ENCODE assay signal across 25 cellular contexts in the genomic region with DNA sequence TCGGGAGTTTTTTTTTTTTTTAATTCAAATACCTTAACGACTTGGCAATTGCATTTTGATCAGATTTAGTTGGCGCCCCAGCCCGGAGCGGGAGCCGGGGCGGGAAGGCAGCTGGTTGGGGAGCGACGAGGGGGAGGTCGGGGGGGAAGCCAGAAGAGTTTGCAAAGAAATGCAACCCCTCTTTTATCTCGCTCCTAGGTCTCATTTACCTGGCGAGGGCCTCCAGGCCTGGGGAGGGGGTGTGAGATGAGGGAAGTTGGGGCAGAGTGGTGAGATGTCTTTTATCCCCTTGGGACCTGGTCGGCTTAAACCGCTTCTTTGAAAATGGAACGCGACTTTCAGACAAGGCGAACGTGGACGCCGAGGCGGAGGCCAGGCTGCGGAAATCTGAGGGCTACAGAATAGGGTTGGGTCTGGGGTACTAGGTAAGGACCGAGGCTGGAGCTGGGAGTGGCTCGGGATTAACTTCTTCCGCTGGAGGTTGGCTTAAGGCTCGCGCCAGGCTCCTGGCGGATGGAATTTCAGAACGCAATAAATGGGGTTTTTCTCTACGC. TPM values are rescaled to one million over a fixed set of nuclear protein-coding genes. Genes with fewer than 3 reads are reported as not detected.
DNase-seq lines count a peak whose midpoint lies in the region; ATAC-seq and TF ChIP-seq lines count a peak whose summit lies in the region.
"Had no signal": no experiment of that assay in that cellular context is flagged by ENCODE, and none has a peak within 500 bp of the region (broad histone marks: within the 10 kb centered on the region; RNA-seq: fewer than 3 reads in every experiment).

No MANE protein-coding gene starts in this region.

- TF ChIP-seq CTCF in mesothelial cell of epicardium (IDR thresholded peaks at IDR 0.05; ENCODE audit: unreplicated experiment) (no peak), SK-N-SH (IDR thresholded peaks at IDR 0.05) (no peak)

- no peak overlapping the region for H3K4me3 Mint-ChIP-seq in activated CD4-positive, alpha-beta T cell treated with anti-CD3 and anti-CD28 coated beads, Interleukin-2, amount 10 ng/mL, durations not matched to agents 7 days and 5 days
- no peak overlapping the region for H3K4me3 Mint-ChIP-seq in activated CD4-positive, alpha-beta T cell treated with anti-CD3 and anti-CD28 coated beads for 36 hours
- peak overlapping the region; percentile 62 for H3K4me3 Mint-ChIP-seq in mesothelial cell of epicardium
- peak overlapping the region in 1 of 2 donors; percentile 78 for H3K4me3 Mint-ChIP-seq in stimulated activated naive B cell treated with anti-CD40 and anti-IgM and Interleukin-4, amounts not matched to agents 10 μg/mL and 1 μg/mL and 100 μg/mL, for 72 hours
- H3K4me3 Mint-ChIP-seq: activated CD8-positive, alpha-beta memory T cell treated with anti-CD3 and anti-CD28 coated beads, Interleukin-2, amount 10 ng/mL, durations not matched to agents 7 days and 5 days; HFFc6; T-helper 1 cell treated with Interleukin-12 subunit alpha and Interleukin-12 subunit beta and Interleukin-4 antibody, amounts not matched to agents 30 μg/mL and 1 μg/mL, for 36 hours had no signal

- H2BK120ac ChIP-seq in mesenchymal stem cell (ENCODE audit: low read depth, low read length) = no peak overlapping the region

- H3K4me3 ChIP-seq in mesenchymal stem cell (ENCODE audit: insufficient read depth in 1 of 2, low read depth in 1 of 2, low read length in 2 of 2) (no peak overlapping the region), SK-N-SH (ENCODE audit: low read depth in 2 of 2, low read length in 1 of 2) (no peak overlapping the region)
- H3K4me3 ChIP-seq: BLaER1 treated with 17β-estradiol and CSF1 and Interleukin-3, amounts not matched to agents 10 nM and 100 nM; prostate gland; thyroid gland had no signal

- no peak overlapping the region for H4K8ac ChIP-seq in mesenchymal stem cell (ENCODE audit: low read length)

- no peak overlapping the region for H2BK12ac ChIP-seq in mesenchymal stem cell (ENCODE audit: low read length in 2 of 2)

- no peak overlapping the region for H3K4me2 ChIP-seq in mesenchymal stem cell (ENCODE audit: low read length, poor library complexity, severe bottlenecking)
- H3K4me2 ChIP-seq in SK-N-SH = no peak overlapping the region
- H3K4me2 ChIP-seq: BLaER1 treated with 17β-estradiol and CSF1 and Interleukin-3, amounts not matched to agents 10 nM and 100 nM had no signal

- H3K79me1 ChIP-seq in mesenchymal stem cell (replicated peaks; ENCODE audit: low read length, poor library complexity, severe bottlenecking) = no peaks in the 10 kb centered on the region

- H3K9me3 Mint-ChIP-seq in activated CD4-positive, alpha-beta T cell treated with anti-CD3 and anti-CD28 coated beads, Interleukin-2, amount 10 ng/mL, durations not matched to agents 7 days and 5 days = no peaks in the 10 kb centered on the region
- H3K9me3 Mint-ChIP-seq in activated CD4-positive, alpha-beta T cell treated with anti-CD3 and anti-CD28 coated beads for 36 hours (ENCODE audit: low read depth) = no peaks in the 10 kb centered on the region
- H3K9me3 Mint-ChIP-seq in mesothelial cell of epicardium = peaks cover 6% of the 10 kb centered on the region
- no peaks in the 10 kb centered on the region for H3K9me3 Mint-ChIP-seq in stimulated activated naive B cell treated with anti-CD40 and anti-IgM and Interleukin-4, amounts not matched to agents 10 μg/mL and 1 μg/mL and 100 μg/mL, for 72 hours
- H3K9me3 Mint-ChIP-seq: HFFc6; naive thymus-derived CD4-positive, alpha-beta T cell; T-helper 1 cell treated with Interleukin-12 subunit alpha and Interleukin-12 subunit beta and Interleukin-4 antibody, amounts not matched to agents 30 μg/mL and 1 μg/mL, for 36 hours had no signal

- intact Hi-C loops in activated CD4-positive, alpha-beta T cell treated with anti-CD3 and anti-CD28 coated beads for 36 hours (cut with DNase I, micrococcal nuclease) = no loop called here

- H3K18ac ChIP-seq in mesenchymal stem cell (ENCODE audit: low read depth in 1 of 2, low read length in 2 of 2) = no peak overlapping the region

- no peak overlapping the region for H2BK15ac ChIP-seq in mesenchymal stem cell (ENCODE audit: low read depth, poor library complexity, severe bottlenecking)

- no peak overlapping the region for H3K9ac ChIP-seq in mesenchymal stem cell (ENCODE audit: low read length)
- no peak overlapping the region for H3K9ac ChIP-seq in SK-N-SH
- H3K9ac ChIP-seq: BLaER1 treated with 17β-estradiol and CSF1 and Interleukin-3, amounts not matched to agents 10 nM and 100 nM had no signal

- H3K27me3 Mint-ChIP-seq in activated CD4-positive, alpha-beta T cell treated with anti-CD3 and anti-CD28 coated beads, Interleukin-2, amount 10 ng/mL, durations not matched to agents 7 days and 5 days = peaks cover 86% of the 10 kb centered on the region
- peaks cover 65% of the 10 kb centered on the region for H3K27me3 Mint-ChIP-seq in activated CD4-positive, alpha-beta T cell treated with anti-CD3 and anti-CD28 coated beads for 36 hours
- H3K27me3 Mint-ChIP-seq in mesothelial cell of epicardium (ENCODE audit: low read depth) = peaks cover 93% of the 10 kb centered on the region
- peaks cover 74 to 86% of the 10 kb centered on the region in 2 donors for H3K27me3 Mint-ChIP-seq in stimulated activated naive B cell treated with anti-CD40 and anti-IgM and Interleukin-4, amounts not matched to agents 10 μg/mL and 1 μg/mL and 100 μg/mL, for 72 hours

- DNase-seq in activated CD4-positive, alpha-beta T cell treated with anti-CD3 and anti-CD28 coated beads, Interleukin-2, amount 10 ng/mL, durations not matched to agents 7 days and 5 days = no peak
- no peak for DNase-seq in activated CD4-positive, alpha-beta T cell treated with anti-CD3 and anti-CD28 coated beads for 36 hours
- DNase-seq in ecto neural progenitor cell (ENCODE audit: low spot score) = peak; percentile 55
- DNase-seq in mesothelial cell of epicardium (ENCODE audit: low spot score in 2 of 2, unreplicated experiment in 2 of 2) = no peak
- no peak for DNase-seq in stimulated activated naive B cell treated with anti-CD40 and anti-IgM and Interleukin-4, amounts not matched to agents 10 μg/mL and 1 μg/mL and 100 μg/mL, for 72 hours
- no peak for DNase-seq in mesenchymal stem cell
- DNase-seq in SK-N-SH = no peak
- DNase-seq: activated CD4-positive, alpha-beta T cell treated with anti-CD3 and anti-CD28 coated beads for 1 hour; activated CD8-positive, alpha-beta memory T cell treated with anti-CD3 and anti-CD28 coated beads, Interleukin-2, amount 10 ng/mL, durations not matched to agents 7 days and 5 days; foreskin keratinocyte; HFFc6; Kasumi-1; naive thymus-derived CD4-positive, alpha-beta T cell; NCI-H2107; NCI-H526 treated with DMSO at 0.1 percent for 48 hours; SHP77 treated with DMSO at 0.1 percent for 48 hours; stimulated activated CD4-positive, alpha-beta T cell treated with anti-CD3 and anti-CD28 coated beads, Interleukin-12 subunit alpha, Interleukin-12 subunit beta, amount 100 ng/mL, for 4 hours; thyroid gland had no signal

- H3K36me3 Mint-ChIP-seq in activated CD4-positive, alpha-beta T cell treated with anti-CD3 and anti-CD28 coated beads, Interleukin-2, amount 10 ng/mL, durations not matched to agents 7 days and 5 days (ENCODE audit: low read depth) = no peaks in the 10 kb centered on the region
- H3K36me3 Mint-ChIP-seq in activated CD4-positive, alpha-beta T cell treated with anti-CD3 and anti-CD28 coated beads for 36 hours (ENCODE audit: low read depth) = no peaks in the 10 kb centered on the region
- no peaks in the 10 kb centered on the region for H3K36me3 Mint-ChIP-seq in mesothelial cell of epicardium
- H3K36me3 Mint-ChIP-seq in stimulated activated naive B cell treated with anti-CD40 and anti-IgM and Interleukin-4, amounts not matched to agents 10 μg/mL and 1 μg/mL and 100 μg/mL, for 72 hours = peaks cover 0 to 2% of the 10 kb centered on the region in 2 donors
- H3K36me3 Mint-ChIP-seq: naive thymus-derived CD4-positive, alpha-beta T cell had no signal

- no peak for TF ChIP-seq EP300 in SK-N-SH (IDR thresholded peaks at IDR 0.05; ENCODE audit: borderline replicate concordance in 1 of 2, low read depth in 1 of 2, low read length in 1 of 2)

- no peak overlapping the region for H2AK5ac ChIP-seq in mesenchymal stem cell (ENCODE audit: low read length, severe bottlenecking)

- no peak overlapping the region for H3K14ac ChIP-seq in mesenchymal stem cell (ENCODE audit: low read length in 2 of 2)

- H3K36me3 ChIP-seq in mesenchymal stem cell (ENCODE audit: control insufficient read depth in 1 of 2, insufficient read depth in 2 of 2, low read depth in 1 of 2, low read length in 2 of 2) (no peaks in the 10 kb centered on the region), SK-N-SH (replicated peaks in 1 of 2; ENCODE audit: control insufficient read depth in 1 of 2, insufficient read depth in 2 of 2, low read length in 1 of 2) (no peaks in the 10 kb centered on the region)
- H3K36me3 ChIP-seq: BLaER1 treated with 17β-estradiol and CSF1 and Interleukin-3, amounts not matched to agents 10 nM and 100 nM; prostate gland; thyroid gland had no signal

- H3K4me1 Mint-ChIP-seq in activated CD4-positive, alpha-beta T cell treated with anti-CD3 and anti-CD28 coated beads, Interleukin-2, amount 10 ng/mL, durations not matched to agents 7 days and 5 days = peaks cover 21% of the 10 kb centered on the region
- H3K4me1 Mint-ChIP-seq in activated CD4-positive, alpha-beta T cell treated with anti-CD3 and anti-CD28 coated beads for 36 hours = peaks cover 27% of the 10 kb centered on the region
- peaks cover 52% of the 10 kb centered on the region for H3K4me1 Mint-ChIP-seq in mesothelial cell of epicardium
- peaks cover 34 to 46% of the 10 kb centered on the region in 2 donors for H3K4me1 Mint-ChIP-seq in stimulated activated naive B cell treated with anti-CD40 and anti-IgM and Interleukin-4, amounts not matched to agents 10 μg/mL and 1 μg/mL and 100 μg/mL, for 72 hours

- H3K4ac ChIP-seq in mesenchymal stem cell (ENCODE audit: low read depth in 1 of 2, low read length in 2 of 2) = no peak overlapping the region

- H3K9me3 ChIP-seq in mesenchymal stem cell (ENCODE audit: control insufficient read depth, low read length) = no peaks in the 10 kb centered on the region
- H3K9me3 ChIP-seq in SK-N-SH = no peaks in the 10 kb centered on the region
- H3K9me3 ChIP-seq: prostate gland, thyroid gland had no signal

- H2AFZ ChIP-seq in mesenchymal stem cell (ENCODE audit: low read depth, low read length) (no peak overlapping the region), SK-N-SH (ENCODE audit: low read depth) (no peak overlapping the region)

- H3K23ac ChIP-seq in mesenchymal stem cell (ENCODE audit: low read length in 2 of 2) = no peak overlapping the region

- no peak for ATAC-seq in activated CD4-positive, alpha-beta T cell treated with anti-CD3 and anti-CD28 coated beads for 36 hours
- ATAC-seq in stimulated activated naive B cell treated with anti-CD40 and anti-IgM and Interleukin-4, amounts not matched to agents 10 μg/mL and 1 μg/mL and 100 μg/mL, for 72 hours (replicated peaks) = no peak
- no peak for ATAC-seq in HG02610 (IDR thresholded peaks at IDR 0.05; ENCODE audit: unreplicated experiment)
- ATAC-seq: activated CD8-positive, alpha-beta memory T cell treated with anti-CD3 and anti-CD28 coated beads, Interleukin-2, amount 10 ng/mL, durations not matched to agents 7 days and 5 days; foreskin keratinocyte; naive thymus-derived CD4-positive, alpha-beta T cell had no signal

- H3K79me2 ChIP-seq in SK-N-SH (ENCODE audit: insufficient read depth) = no peaks in the 10 kb centered on the region

- peak overlapping the region; percentile 50 for H3K27ac Mint-ChIP-seq in activated CD4-positive, alpha-beta T cell treated with anti-CD3 and anti-CD28 coated beads, Interleukin-2, amount 10 ng/mL, durations not matched to agents 7 days and 5 days
- H3K27ac Mint-ChIP-seq in activated CD4-positive, alpha-beta T cell treated with anti-CD3 and anti-CD28 coated beads for 36 hours = no peak overlapping the region
- H3K27ac Mint-ChIP-seq in mesothelial cell of epicardium = peak overlapping the region; percentile 67
- peak overlapping the region; percentile 37 for H3K27ac Mint-ChIP-seq in stimulated activated naive B cell treated with anti-CD40 and anti-IgM and Interleukin-4, amounts not matched to agents 10 μg/mL and 1 μg/mL and 100 μg/mL, for 72 hours
- H3K27ac Mint-ChIP-seq: HFFc6 had no signal

- no peak for TF ChIP-seq RAD21 in SK-N-SH (IDR thresholded peaks at IDR 0.05; ENCODE audit: low read length)

- no peaks in the 10 kb centered on the region for H3K9me2 ChIP-seq in SK-N-SH

- peaks cover 3% of the 10 kb centered on the region for H3F3A ChIP-seq in SK-N-SH (replicated peaks; ENCODE audit: insufficient read depth)

- H3K27me3 ChIP-seq in mesenchymal stem cell (ENCODE audit: control insufficient read depth in 1 of 2, insufficient read depth in 1 of 2, low read length in 2 of 2) (peaks cover 84 to 92% of the 10 kb centered on the region in 2 experiments), SK-N-SH (ENCODE audit: insufficient read depth) (peaks cover 79% of the 10 kb centered on the region)

- POLR2A ChIA-PET in activated CD4-positive, alpha-beta T cell treated with anti-CD3 and anti-CD28 coated beads, Interleukin-2, amount 10 ng/mL, durations not matched to agents 7 days and 5 days (lab: Charles Lee) = no interaction called here
- POLR2A ChIA-PET in activated CD4-positive, alpha-beta T cell treated with anti-CD3 and anti-CD28 coated beads for 36 hours (lab: Charles Lee) = no interaction called here
- POLR2A ChIA-PET in SK-N-SH (lab: Yijun Ruan, JAX) = no interaction called here

- WGBS in mesenchymal stem cell = 5% methylated on average over 28 of the region's 30 CpGs
- 17% methylated on average over 28 of the region's 30 CpGs for WGBS in SK-N-SH (ENCODE audit: low lambda C conversion rate)

- H4K20me1 ChIP-seq in SK-N-SH (ENCODE audit: insufficient read depth) = no peaks in the 10 kb centered on the region

- CTCF ChIA-PET in activated CD4-positive, alpha-beta T cell treated with anti-CD3 and anti-CD28 coated beads, Interleukin-2, amount 10 ng/mL, durations not matched to agents 7 days and 5 days (lab: Charles Lee) = no interaction called here
- CTCF ChIA-PET in activated CD4-positive, alpha-beta T cell treated with anti-CD3 and anti-CD28 coated beads for 36 hours (lab: Charles Lee) = interaction anchor here (0.7 to 0.8 kb wide), 2 partner anchors 21 to 57 kb away, joined by 3 read pairs; no protein-coding TSS in a partner anchor
- CTCF ChIA-PET in SK-N-SH (lab: Yijun Ruan, JAX) = interaction anchor here (1.5 to 12.1 kb wide), 3 partner anchors 8 to 308 kb away, joined by 3 to 285 read pairs (median 5); no protein-coding TSS in a partner anchor

- peaks cover 41% of the 10 kb centered on the region for H3K4me1 ChIP-seq in mesenchymal stem cell (ENCODE audit: control insufficient read depth, insufficient read depth, low read depth, low read length)
- peaks cover 2 to 3% of the 10 kb centered on the region in 2 experiments; a peak in 1 of 4 replicates for H3K4me1 ChIP-seq in SK-N-SH (ENCODE audit: control insufficient read depth in 1 of 2, insufficient read depth in 2 of 2, low read depth in 1 of 2, low read length in 1 of 2)
- H3K4me1 ChIP-seq: foreskin keratinocyte had no signal

- H4K91ac ChIP-seq in mesenchymal stem cell (ENCODE audit: low read length) = no peak overlapping the region

- H3K27ac ChIP-seq in mesenchymal stem cell (ENCODE audit: low read length, poor library complexity, severe bottlenecking) (no peak overlapping the region), SK-N-SH (ENCODE audit: low read depth in 2 of 2, low read length in 1 of 2) (no peak overlapping the region)
- H3K27ac ChIP-seq: BLaER1 treated with 17β-estradiol and CSF1 and Interleukin-3, amounts not matched to agents 10 nM and 100 nM; foreskin keratinocyte; prostate gland; thyroid gland had no signal

- no peak overlapping the region for H2BK5ac ChIP-seq in mesenchymal stem cell (ENCODE audit: low read depth, low read length, poor library complexity, severe bottlenecking)

RNA-seq across cellular contexts. Expression of gene NCR2, which starts 40.3 kb away (rescaled TPM):
- total RNA-seq in activated CD4-positive, alpha-beta T cell treated with anti-CD3 and anti-CD28 coated beads, Interleukin-2, amount 10 ng/mL, durations not matched to agents 7 days and 5 days = not detected
- not detected for total RNA-seq in activated CD4-positive, alpha-beta T cell treated with anti-CD3 and anti-CD28 coated beads for 36 hours
- not detected in 3 replicates for total RNA-seq in mesothelial cell of epicardium
- not detected for polyA plus RNA-seq in mesenchymal stem cell (2013, experiment 1 of 2)
- polyA plus RNA-seq in mesenchymal stem cell (2013, experiment 2 of 2) = not detected
- polyA plus RNA-seq in SK-N-SH (2012; rRNA removed) = not detected in 2 replicates
- polyA plus RNA-seq in SK-N-SH (2012; cell fraction: cytosol; rRNA removed) = not detected in 2 replicates
- not detected in 2 replicates for polyA plus RNA-seq in SK-N-SH (2012; cell fraction: nucleus; rRNA removed)
- total RNA-seq: A172; foreskin keratinocyte; HFFc6; lower leg skin; naive thymus-derived CD4-positive, alpha-beta T cell; OCI-LY7; prostate gland; thyroid gland had no signal
- polyA plus RNA-seq: foreskin keratinocyte; naive thymus-derived CD4-positive, alpha-beta T cell had no signal
